In genomic region chr11:71930556-71931244, GRCh38 we compare ENCODE assay signal across 11 cellular contexts. TPM values are rescaled to one million over a fixed set of nuclear protein-coding genes. Genes with fewer than 3 reads are reported as not detected.
A peak's percentile ranks its signal among the peaks of the same experiment; 100 is the strongest.
DNase-seq lines count a peak whose midpoint lies in the region; ATAC-seq and TF ChIP-seq lines count a peak whose summit lies in the region.
"Had no signal": no experiment of that assay in that cellular context is flagged by ENCODE, and none has a peak within 500 bp of the region (broad histone marks: within the 10 kb centered on the region; RNA-seq: fewer than 3 reads in every experiment).

No MANE protein-coding gene starts in this region.

- H3K36me3 Mint-ChIP-seq in activated naive CD4-positive, alpha-beta T cell treated with anti-CD3 and anti-CD28 coated beads for 36 hours (ENCODE audit: low read depth) = peaks cover 15% of the 10 kb centered on the region
- H3K36me3 Mint-ChIP-seq in T-cell = peaks cover 3% of the 10 kb centered on the region
- H3K36me3 Mint-ChIP-seq in stimulated activated naive B cell treated with anti-CD40 and anti-IgM and Interleukin-4, amounts not matched to agents 10 μg/mL and 1 μg/mL and 100 μg/mL, for 72 hours = peaks cover 28 to 29% of the 10 kb centered on the region in 2 donors

- peak overlapping the region; percentile 96 for H3K4me3 Mint-ChIP-seq in activated naive CD4-positive, alpha-beta T cell treated with anti-CD3 and anti-CD28 coated beads for 36 hours
- peak overlapping the region; percentile 94 to 100 (median 98) for H3K4me3 Mint-ChIP-seq in T-cell
- H3K4me3 Mint-ChIP-seq in stimulated activated naive B cell treated with anti-CD40 and anti-IgM and Interleukin-4, amounts not matched to agents 10 μg/mL and 1 μg/mL and 100 μg/mL, for 72 hours = peak overlapping the region; percentile 92 to 96

- ATAC-seq in T-cell (replicated peaks in 1 of 4) (no peak), mucosa of descending colon (no peak), HG02870 (IDR thresholded peaks at IDR 0.05; ENCODE audit: unreplicated experiment) (no peak)
- peak; percentile 20 to 21 for ATAC-seq in stimulated activated naive B cell treated with anti-CD40 and anti-IgM and Interleukin-4, amounts not matched to agents 10 μg/mL and 1 μg/mL and 100 μg/mL, for 72 hours (replicated peaks)

- no peaks in the 10 kb centered on the region for H3K9me3 ChIP-seq in mucosa of descending colon

- H3K4me3 ChIP-seq in mucosa of descending colon = no peak overlapping the region

- no peaks in the 10 kb centered on the region for H3K9me3 Mint-ChIP-seq in activated naive CD4-positive, alpha-beta T cell treated with anti-CD3 and anti-CD28 coated beads for 36 hours
- H3K9me3 Mint-ChIP-seq in T-cell = no peaks in the 10 kb centered on the region
- H3K9me3 Mint-ChIP-seq in stimulated activated naive B cell treated with anti-CD40 and anti-IgM and Interleukin-4, amounts not matched to agents 10 μg/mL and 1 μg/mL and 100 μg/mL, for 72 hours = no peaks in the 10 kb centered on the region

- CTCF ChIA-PET in activated naive CD4-positive, alpha-beta T cell treated with anti-CD3 and anti-CD28 coated beads for 36 hours (lab: Charles Lee) = interaction anchor here (0.7 to 2.3 kb wide), 3 partner anchors 8 to 502 kb away, joined by 3 to 5 read pairs (median 3); no protein-coding TSS in a partner anchor
- CTCF ChIA-PET in T-cell (lab: Charles Lee) = interaction anchor here in 1 of 2 donors (0.6 kb wide), 2 partner anchors 126 to 157 kb away, joined by 3 to 6 read pairs; no protein-coding TSS in a partner anchor

- peaks cover 16% of the 10 kb centered on the region for H3K4me1 ChIP-seq in mucosa of descending colon (ENCODE audit: low read depth)

- intact Hi-C loops in activated naive CD4-positive, alpha-beta T cell treated with anti-CD3 and anti-CD28 coated beads for 36 hours (cut with micrococcal nuclease) = no loop called here
- intact Hi-C loops in mucosa of descending colon (cut with DNase I, micrococcal nuclease) = no loop called here

- TF ChIP-seq CTCF in mucosa of descending colon (IDR thresholded peaks at IDR 0.05) = no peak

- POLR2A ChIA-PET in T-cell (lab: Charles Lee) = no interaction called here

- no peaks in the 10 kb centered on the region for H3K36me3 ChIP-seq in mucosa of descending colon (ENCODE audit: low read depth)

- peaks cover 61% of the 10 kb centered on the region for H3K4me1 Mint-ChIP-seq in activated naive CD4-positive, alpha-beta T cell treated with anti-CD3 and anti-CD28 coated beads for 36 hours (ENCODE audit: low read depth)
- peaks cover 65 to 73% (median 67%) of the 10 kb centered on the region in 3 donors for H3K4me1 Mint-ChIP-seq in T-cell
- peaks cover 30 to 51% of the 10 kb centered on the region in 2 donors for H3K4me1 Mint-ChIP-seq in stimulated activated naive B cell treated with anti-CD40 and anti-IgM and Interleukin-4, amounts not matched to agents 10 μg/mL and 1 μg/mL and 100 μg/mL, for 72 hours

- H3K27ac Mint-ChIP-seq in activated naive CD4-positive, alpha-beta T cell treated with anti-CD3 and anti-CD28 coated beads for 36 hours = peak overlapping the region; percentile 51
- H3K27ac Mint-ChIP-seq in T-cell = no peak overlapping the region
- peak overlapping the region; percentile 100 for H3K27ac Mint-ChIP-seq in stimulated activated naive B cell treated with anti-CD40 and anti-IgM and Interleukin-4, amounts not matched to agents 10 μg/mL and 1 μg/mL and 100 μg/mL, for 72 hours

- H3K27me3 Mint-ChIP-seq in activated naive CD4-positive, alpha-beta T cell treated with anti-CD3 and anti-CD28 coated beads for 36 hours (ENCODE audit: low read depth) = no peaks in the 10 kb centered on the region
- no peaks in the 10 kb centered on the region for H3K27me3 Mint-ChIP-seq in T-cell
- no peaks in the 10 kb centered on the region for H3K27me3 Mint-ChIP-seq in stimulated activated naive B cell treated with anti-CD40 and anti-IgM and Interleukin-4, amounts not matched to agents 10 μg/mL and 1 μg/mL and 100 μg/mL, for 72 hours

- peak; percentile 17 for DNase-seq in activated naive CD4-positive, alpha-beta T cell treated with anti-CD3 and anti-CD28 coated beads for 36 hours
- no peak for DNase-seq in activated naive CD4-positive, alpha-beta T cell treated with anti-CD3 and anti-CD28 coated beads, Interleukin-2, amount 50 U/mL, for 16 hours
- DNase-seq in T-cell = no peak
- peak; percentile 66 for DNase-seq in fibroblast of peridontal ligament (ENCODE audit: extremely low read depth)
- DNase-seq in stimulated activated naive B cell treated with anti-CD40 and anti-IgM and Interleukin-4, amounts not matched to agents 10 μg/mL and 1 μg/mL and 100 μg/mL, for 72 hours = peak; percentile 39
- DNase-seq in mucosa of descending colon = no peak
- no peak for DNase-seq in NCI-H187 (lab: John Stamatoyannopoulos, UW)
- DNase-seq: KG1, occipital lobe had no signal

RNA-seq across cellular contexts. Expression of gene RNF121, which starts 1.9 kb away (rescaled TPM):
- total RNA-seq in activated naive CD4-positive, alpha-beta T cell treated with anti-CD3 and anti-CD28 coated beads for 36 hours = 10 to 100 TPM; 15.4 to 16.8 TPM
- total RNA-seq in T-cell (10 to 100 TPM; 23.9 to 29.1 (median 24.8) TPM), mucosa of descending colon (10 to 100 TPM; 37.0 to 41.0 (median 37.4) TPM)

RNA-seq across cellular contexts. Expression of gene XNDC1N, which starts 2.3 kb away (rescaled TPM):
- 10 to 100 TPM; 14.2 to 16.4 TPM for total RNA-seq in activated naive CD4-positive, alpha-beta T cell treated with anti-CD3 and anti-CD28 coated beads for 36 hours
- total RNA-seq in T-cell = 10 to 100 TPM; 17.3 to 24.7 (median 21.5) TPM
- 10 to 100 TPM; 11.7 to 18.0 (median 12.7) TPM for total RNA-seq in mucosa of descending colon

RNA-seq across cellular contexts. Expression of gene DEFB131B, which starts 52.4 kb away (rescaled TPM):
- total RNA-seq in activated naive CD4-positive, alpha-beta T cell treated with anti-CD3 and anti-CD28 coated beads for 36 hours = not detected
- not detected for total RNA-seq in T-cell
- not detected for total RNA-seq in mucosa of descending colon
- total RNA-seq: NCI-H460, occipital lobe had no signal

Comparison
In these comparisons a context has a peak if more than half of its experiments do, and no peak if none do; other contexts are left out.
1. DNase-seq: peak in activated naive CD4-positive, alpha-beta T cell treated with anti-CD3 and anti-CD28 coated beads for 36 hours (single experiment), fibroblast of peridontal ligament (single experiment) and stimulated activated naive B cell treated with anti-CD40 and anti-IgM and Interleukin-4, amounts not matched to agents 10 μg/mL and 1 μg/mL and 100 μg/mL, for 72 hours (single experiment); none in activated naive CD4-positive, alpha-beta T cell treated with anti-CD3 and anti-CD28 coated beads, Interleukin-2, amount 50 U/mL, for 16 hours (single experiment), T-cell (0 of 34), mucosa of descending colon (0 of 3) and NCI-H187 (0 of 2).
2. H3K27ac Mint-ChIP-seq: peak in activated naive CD4-positive, alpha-beta T cell treated with anti-CD3 and anti-CD28 coated beads for 36 hours (single experiment) and stimulated activated naive B cell treated with anti-CD40 and anti-IgM and Interleukin-4, amounts not matched to agents 10 μg/mL and 1 μg/mL and 100 μg/mL, for 72 hours (single experiment); none in T-cell (0 of 2).
3. ATAC-seq: peak in stimulated activated naive B cell treated with anti-CD40 and anti-IgM and Interleukin-4, amounts not matched to agents 10 μg/mL and 1 μg/mL and 100 μg/mL, for 72 hours (2 of 2); none in T-cell (0 of 4), mucosa of descending colon (single experiment) and HG02870 (single experiment).
4. Peak in every context shown above with its lines, with median percentiles within 50 percentile points of each other: H3K4me3 Mint-ChIP-seq.